8 cellular contexts compared by ENCODE assay signal in genomic region chr16:85688586-85689284, GRCh38. TPM values are rescaled to one million over a fixed set of nuclear protein-coding genes. Genes with fewer than 3 reads are reported as not detected.
DNase-seq lines count a peak whose midpoint lies in the region; ATAC-seq, FAIRE-seq and TF ChIP-seq lines count a peak whose summit lies in the region.

Gene GINS2, minus strand, starts transcription at chr16:85688954. Its CDS starts 56 bp downstream, at chr16:85688898.

- H3K27ac ChIP-seq in OCI-LY1 (ENCODE audit: low read depth, low read length, poor library complexity, severe bottlenecking) = peak within 1 kb of the TSS; percentile 82

- H3K9ac ChIP-seq in OCI-LY1 (ENCODE audit: low read length) = peak within 1 kb of the TSS; percentile 77

- H4K20me1 ChIP-seq in OCI-LY1 (ENCODE audit: insufficient read depth, low read length) = no peaks in the 10 kb centered on the region

- ATAC-seq in GM21367 (IDR thresholded peaks at IDR 0.05; ENCODE audit: unreplicated experiment) = peak; percentile 85

- peaks cover 15% of the 10 kb centered on the region; the same call in 1 of the 2 replicates for H3K36me3 ChIP-seq in OCI-LY1 (ENCODE audit: insufficient read depth, low read length)

- no peaks in the 10 kb centered on the region for H3K9me2 ChIP-seq in OCI-LY1 (ENCODE audit: low read depth, low read length)

- peak; percentile 72 for FAIRE-seq in HTR-8/SVneo (lab: Jason Lieb, UNC)

- peaks cover 4% of the 10 kb centered on the region for H3K79me2 ChIP-seq in OCI-LY1 (ENCODE audit: insufficient read depth, low read length)

- H3K27me3 ChIP-seq in OCI-LY1 (ENCODE audit: insufficient read depth, low read length) (no peaks in the 10 kb centered on the region), mononuclear cell (ENCODE audit: insufficient read depth, low read length) (no peaks in the 10 kb centered on the region)

- peaks cover 3% of the 10 kb centered on the region; the same call in 1 of the 2 replicates for H3F3A ChIP-seq in OCI-LY1 (ENCODE audit: insufficient read depth, low read length)

- H3K4me2 ChIP-seq in OCI-LY1 (ENCODE audit: low read length) = peak within 1 kb of the TSS; percentile 67

- H3K4me1 ChIP-seq in OCI-LY1 (ENCODE audit: insufficient read depth, low read length, severe bottlenecking) = peaks cover 40% of the 10 kb centered on the region
- H3K4me1 ChIP-seq in mononuclear cell (ENCODE audit: insufficient read depth, low read length) = peaks cover 20% of the 10 kb centered on the region

- H3K4me3 ChIP-seq in OCI-LY1 (ENCODE audit: low read depth, low read length, poor library complexity, severe bottlenecking) (peak within 1 kb of the TSS; percentile 81), mononuclear cell (ENCODE audit: low read length) (peak within 1 kb of the TSS; percentile 55)

- no peak within 1 kb of the TSS for H2AFZ ChIP-seq in OCI-LY1 (ENCODE audit: low read length)

- no peaks in the 10 kb centered on the region for H3K9me3 ChIP-seq in OCI-LY1 (ENCODE audit: low read length)
- H3K9me3 ChIP-seq in mononuclear cell (ENCODE audit: low read depth, low read length) = no peaks in the 10 kb centered on the region

- DNase-seq in COR-L47 (lab: John Stamatoyannopoulos, UW) = peak; percentile 93
- DNase-seq in HTR-8/SVneo (ENCODE audit: insufficient read length, low spot score) = peak; percentile 99
- peak; percentile 89 for DNase-seq in activated CD8-positive, alpha-beta memory T cell treated with anti-CD3 and anti-CD28 coated beads, Interleukin-2, amount 50 U/mL, for 4 hours
- peak; percentile 99 for DNase-seq in epidermal melanocyte (ENCODE audit: insufficient read length, low spot score)
- peak; percentile 77 to 83 for DNase-seq in stimulated activated CD8-positive, alpha-beta memory T cell treated with anti-CD3 and anti-CD28 coated beads, Interleukin-2, amount 100 ng/mL, for 1 hour (ENCODE audit: low read depth in 2 of 2)

- TF ChIP-seq CTCF in OCI-LY1 (IDR thresholded peaks at IDR 0.05; ENCODE audit: low read length) = no peak

RNA-seq across cellular contexts. Expression of gene GINS2, which starts in this region (rescaled TPM):
- 0.42 TPM for total RNA-seq in mononuclear cell

Comparison
In these comparisons a context has a peak if more than half of its experiments do, and no peak if none do; other contexts are left out.
1. Peak in every context shown above with its lines: DNase-seq, ATAC-seq, H3K4me3 ChIP-seq and H3K27ac ChIP-seq.